Comparison of ENCODE assay signal across 12 cellular contexts in the genomic region with DNA sequence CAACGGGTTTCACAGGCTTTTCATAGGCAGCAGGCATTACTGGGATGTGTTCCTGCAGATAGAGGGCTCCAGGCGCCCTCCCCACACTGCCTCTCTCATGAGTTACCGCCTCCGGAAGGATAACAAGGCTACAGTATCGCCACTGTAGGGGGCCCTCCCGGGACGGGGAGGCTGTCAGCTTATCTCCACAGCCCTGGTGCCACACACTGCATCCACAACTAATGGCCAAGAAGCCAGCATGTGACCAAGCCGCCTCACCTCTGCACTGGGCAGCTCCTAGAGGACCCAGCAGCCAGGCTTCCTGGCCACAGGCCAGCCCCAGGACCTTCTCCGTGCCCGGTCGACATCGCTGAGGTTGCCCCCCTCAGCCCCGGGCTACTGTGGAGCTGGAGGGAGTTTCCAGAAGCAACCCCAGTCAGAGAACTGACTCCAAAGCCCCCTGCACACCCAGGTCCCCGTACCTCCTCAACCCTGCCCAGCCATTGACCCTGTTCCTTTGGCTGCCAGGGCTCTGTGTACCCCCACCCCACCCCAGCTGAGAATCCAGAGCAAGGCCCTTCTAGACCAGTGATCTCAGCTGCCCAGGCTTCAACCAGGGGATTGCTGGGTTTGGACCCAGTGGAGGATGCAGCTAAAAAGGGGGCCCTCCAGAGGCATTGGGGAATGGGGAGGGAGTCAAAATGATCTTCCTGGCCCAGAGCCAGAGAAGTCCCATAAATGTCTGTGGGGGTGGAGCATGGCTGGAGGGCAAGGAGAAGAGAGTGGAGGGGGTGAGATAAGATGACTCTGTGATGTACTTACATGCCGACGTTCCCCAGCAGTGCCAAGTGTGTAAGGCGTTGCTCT. TPM values are rescaled to one million over a fixed set of nuclear protein-coding genes. Genes with fewer than 3 reads are reported as not detected.
DNase-seq lines count a peak whose midpoint lies in the region; ATAC-seq and FAIRE-seq lines count a peak whose summit lies in the region.
"Had no signal": no experiment of that assay in that cellular context is flagged by ENCODE, and none has a peak within 500 bp of the region (broad histone marks: within the 10 kb centered on the region; RNA-seq: fewer than 3 reads in every experiment).

No MANE protein-coding gene starts in this region.

- H2BK15ac ChIP-seq in mesendoderm (replicated peaks; ENCODE audit: low read depth): no peak overlapping the region

- peak overlapping the region; percentile 2 for H2BK120ac ChIP-seq in mesendoderm (ENCODE audit: low read depth, low read length)

- H3K79me1 ChIP-seq in mesendoderm (ENCODE audit: low read length): no peaks in the 10 kb centered on the region

- H3K18ac ChIP-seq in mesendoderm (ENCODE audit: low read length): peak overlapping the region; percentile 77

- H3K4me3 ChIP-seq in H7 (ENCODE audit: insufficient read depth, low read depth, low read length) (no peak overlapping the region), mesendoderm (ENCODE audit: low read length) (no peak overlapping the region), small intestine (ENCODE audit: low read depth in 1 of 2, low read length in 2 of 2) (no peak overlapping the region)

- no CpG with 5 or more reads among the region's 17 CpGs for WGBS in mesendoderm (ENCODE audit: extremely low coverage, insufficient coverage, low lambda C conversion rate)
- 22 to 42% (median 29%) methylated on average over 12 to 17 of the region's 17 CpGs for WGBS in small intestine, 3 donors

- H2AK5ac ChIP-seq in mesendoderm (ENCODE audit: low read length): no peak overlapping the region

- peak; percentile 86 for DNase-seq in H7
- DNase-seq in OCI-M2 (lab: John Stamatoyannopoulos, UW; ENCODE audit: unreplicated experiment): peak; percentile 57
- peak; percentile 94 for DNase-seq in mesendoderm
- DNase-seq in small intestine: no peak
- DNase-seq in NCI-H1417 (lab: John Stamatoyannopoulos, UW): no peak
- no peak for DNase-seq in NCI-H1092 treated with DMSO at 0.1 percent for 48 hours (lab: John Stamatoyannopoulos, UW)
- DNase-seq: activated naive CD8-positive, alpha-beta T cell treated with anti-CD3 and anti-CD28 coated beads, Interleukin-2, amount 50 U/mL, for 24 hours; stimulated activated CD4-positive, alpha-beta T cell treated with anti-CD3 and anti-CD28 coated beads, Interleukin-4, amount 100 ng/mL, for 1 hour; T-helper 9 cell had no signal

- H3K79me2 ChIP-seq in mesendoderm (ENCODE audit: control insufficient read depth, insufficient read depth, low read length): no peaks in the 10 kb centered on the region

- H3K27me3 ChIP-seq in H7 (ENCODE audit: control insufficient read depth, insufficient read depth, low read length) (no peaks in the 10 kb centered on the region), mesendoderm (ENCODE audit: insufficient read depth, low read length, poor library complexity) (no peaks in the 10 kb centered on the region), small intestine (ENCODE audit: control insufficient read depth in 2 of 2, insufficient read depth in 2 of 2, low read length in 2 of 2) (no peaks in the 10 kb centered on the region)

- H3K4me1 ChIP-seq in mesendoderm (ENCODE audit: control insufficient read depth, low read depth, low read length) (peaks cover 7% of the 10 kb centered on the region), small intestine (ENCODE audit: control insufficient read depth in 2 of 2, insufficient read depth in 1 of 2, low read depth in 1 of 2, low read length in 1 of 2) (no peaks in the 10 kb centered on the region)

- no peak overlapping the region for H3K9ac ChIP-seq in mesendoderm (ENCODE audit: low read length)

- H4K5ac ChIP-seq in mesendoderm (ENCODE audit: low read length): no peak overlapping the region

- ATAC-seq in esophagus mucosa: peak; percentile 12
- ATAC-seq in GM19395 (IDR thresholded peaks at IDR 0.05; ENCODE audit: unreplicated experiment): no peak
- ATAC-seq: activated naive CD8-positive, alpha-beta T cell treated with anti-CD3 and anti-CD28 coated beads, Interleukin-2, amount 50 U/mL, for 24 hours had no signal

- H2BK5ac ChIP-seq in mesendoderm (ENCODE audit: low read length): no peak overlapping the region

- H3K4me2 ChIP-seq in mesendoderm (ENCODE audit: low read length): no peak overlapping the region

- H3K36me3 ChIP-seq in H7 (replicated peaks; ENCODE audit: control insufficient read depth, insufficient read depth, low read length): no peaks in the 10 kb centered on the region
- H3K36me3 ChIP-seq in mesendoderm (ENCODE audit: control insufficient read depth, insufficient read depth, low read length): no peaks in the 10 kb centered on the region
- H3K36me3 ChIP-seq in small intestine (ENCODE audit: control insufficient read depth in 2 of 2, insufficient read depth in 2 of 2, low read length in 2 of 2): no peaks in the 10 kb centered on the region

- H3K27ac ChIP-seq in mesendoderm (ENCODE audit: low read depth, low read length): no peak overlapping the region
- no peak overlapping the region for H3K27ac ChIP-seq in small intestine (ENCODE audit: low read depth in 1 of 2, low read length in 1 of 2)

- FAIRE-seq in small intestine (lab: Jason Lieb, UNC): no peak

- H3K56ac ChIP-seq in mesendoderm (ENCODE audit: low read length): peak overlapping the region; percentile 70

- H3K9me3 ChIP-seq in small intestine (ENCODE audit: control insufficient read depth, low read depth): no peaks in the 10 kb centered on the region

- H3K23ac ChIP-seq in mesendoderm (ENCODE audit: low read length): no peak overlapping the region

- H4K8ac ChIP-seq in mesendoderm (ENCODE audit: low read depth, low read length): no peak overlapping the region

- peak overlapping the region; percentile 24 for H3K4ac ChIP-seq in mesendoderm (ENCODE audit: low read depth, low read length)

RNA-seq across cellular contexts. Expression of gene NEK2, which starts 45.0 kb away (rescaled TPM):
- total RNA-seq in H7 (2014; rRNA removed; shearing (Covaris generic)): 58.3 and 82.0 TPM in 2 replicates
- 9.8 TPM for total RNA-seq in esophagus mucosa
- polyA plus RNA-seq in mesendoderm (2013, experiment 1 of 2): 13.0 TPM
- 13.9 TPM for polyA plus RNA-seq in mesendoderm (2013, experiment 2 of 2)
- 10 to 100 TPM in 1 of 3 donors, 1 to 10 TPM in 2; 1.8 to 20.4 (median 4.6) TPM for polyA plus RNA-seq in small intestine
- polyA plus RNA-seq: CD14-positive monocyte had no signal

RNA-seq across cellular contexts. Expression of gene SLC30A1, which starts 51.5 kb away (rescaled TPM):
- total RNA-seq in H7 (2014; rRNA removed; shearing (Covaris generic)): 9.1 and 12.4 TPM in 2 replicates
- total RNA-seq in esophagus mucosa: 14.1 TPM
- polyA plus RNA-seq in mesendoderm (2013, experiment 1 of 2): 11.3 TPM
- polyA plus RNA-seq in mesendoderm (2013, experiment 2 of 2): 10.4 TPM
- polyA plus RNA-seq in small intestine: 1 to 10 TPM; 5.0 to 8.9 (median 7.8) TPM

Comparison
In these comparisons a context has a peak if more than half of its experiments do, and no peak if none do; other contexts are left out.
1. DNase-seq: peak in H7 (single experiment), OCI-M2 (single experiment) and mesendoderm (single experiment); none in small intestine (single experiment), NCI-H1417 (0 of 3) and NCI-H1092 treated with DMSO at 0.1 percent for 48 hours (single experiment).